ENCODE assay signal across 30 cellular contexts in genomic region chr17:9044796-9045470, GRCh38. TPM values are rescaled to one million over a fixed set of nuclear protein-coding genes. Genes with fewer than 3 reads are reported as not detected.
DNase-seq lines count a peak whose midpoint lies in the region; ATAC-seq, FAIRE-seq and TF ChIP-seq lines count a peak whose summit lies in the region.
"Had no signal": no experiment of that assay in that cellular context is flagged by ENCODE, and none has a peak within 500 bp of the region (broad histone marks: within the 10 kb centered on the region; RNA-seq: fewer than 3 reads in every experiment).

No MANE protein-coding gene starts in this region.

- H3K4me3 ChIP-seq in A549: no peak overlapping the region
- H3K4me3 ChIP-seq in MG63: no peak overlapping the region
- H3K4me3 ChIP-seq in mucosa of descending colon: no peak overlapping the region
- H3K4me3 ChIP-seq: lower lobe of right lung had no signal

- no peak overlapping the region for H3K4me3 Mint-ChIP-seq in brain
- H3K4me3 Mint-ChIP-seq in activated CD4-positive, alpha-beta T cell treated with anti-CD3 and anti-CD28 coated beads for 36 hours: no peak overlapping the region
- H3K4me3 Mint-ChIP-seq: activated naive CD8-positive, alpha-beta T cell treated with anti-CD3 and anti-CD28 coated beads, Interleukin-2, amount 50 U/mL, for 24 hours; CD4-positive, alpha-beta T cell; T-helper 1 cell treated with Interleukin-12 subunit alpha and Interleukin-12 subunit beta and Interleukin-4 antibody, amounts not matched to agents 30 μg/mL and 1 μg/mL, for 36 hours had no signal

- H3K27me3 ChIP-seq in MG63: no peaks in the 10 kb centered on the region; the same call in 1 of the 2 replicates

- intact Hi-C loops in mucosa of descending colon (cut with DNase I, micrococcal nuclease): no loop called here
- intact Hi-C loops in activated CD4-positive, alpha-beta T cell treated with anti-CD3 and anti-CD28 coated beads for 36 hours (cut with DNase I, micrococcal nuclease): no loop called here

- peak; percentile 70 for FAIRE-seq in A549 (lab: Jason Lieb, UNC)
- FAIRE-seq: GM12891, GM19239, HTR-8/SVneo, urothelium cell line had no signal

- H3K36me3 Mint-ChIP-seq in brain: peaks cover 40% of the 10 kb centered on the region
- H3K36me3 Mint-ChIP-seq in activated CD4-positive, alpha-beta T cell treated with anti-CD3 and anti-CD28 coated beads for 36 hours (ENCODE audit: low read depth): peaks cover 4% of the 10 kb centered on the region

- no peak for TF ChIP-seq RAD21 in A549 (conservative IDR thresholded peaks at IDR 0.05 in 1 of 2, IDR thresholded peaks at IDR 0.05 in 1 of 2)

- ATAC-seq in A549 (0 out of 6 replicates have a peak, but pooled peaks of 1 of the 2 experiments have one; percentile 24), mucosa of descending colon (peak; percentile 16), HG02759 (IDR thresholded peaks at IDR 0.05; ENCODE audit: unreplicated experiment) (no peak)
- no peak for ATAC-seq in activated CD4-positive, alpha-beta T cell treated with anti-CD3 and anti-CD28 coated beads for 36 hours
- ATAC-seq: activated naive CD8-positive, alpha-beta T cell treated with anti-CD3 and anti-CD28 coated beads, Interleukin-2, amount 50 U/mL, for 24 hours; lower lobe of right lung had no signal

- no peaks in the 10 kb centered on the region for H3K4me1 ChIP-seq in A549
- H3K4me1 ChIP-seq in mucosa of descending colon (ENCODE audit: low read depth): no peaks in the 10 kb centered on the region
- H3K4me1 ChIP-seq: lower lobe of right lung had no signal

- CTCF ChIA-PET in A549 (lab: Yijun Ruan, JAX): interaction anchor here (0.7 kb wide), 1 partner anchor 154 kb away, joined by 3 read pairs; no protein-coding TSS in a partner anchor
- CTCF ChIA-PET in activated CD4-positive, alpha-beta T cell treated with anti-CD3 and anti-CD28 coated beads for 36 hours (lab: Charles Lee): no interaction called here

- 36% methylated on average over 11 of the region's 11 CpGs for WGBS in A549 (ENCODE audit: missing lambda C conversion rate)

- H3K36me3 ChIP-seq in MG63: no peaks in the 10 kb centered on the region
- no peaks in the 10 kb centered on the region for H3K36me3 ChIP-seq in mucosa of descending colon (ENCODE audit: low read depth)
- H3K36me3 ChIP-seq: lower lobe of right lung had no signal

- peaks cover 13 to 47% (median 41%) of the 10 kb centered on the region in 5 experiments for H3K9me3 Mint-ChIP-seq in brain
- peaks cover 4% of the 10 kb centered on the region for H3K9me3 Mint-ChIP-seq in activated CD4-positive, alpha-beta T cell treated with anti-CD3 and anti-CD28 coated beads for 36 hours (ENCODE audit: low read depth)
- H3K9me3 Mint-ChIP-seq: CD4-positive, alpha-beta T cell; T-helper 1 cell treated with Interleukin-12 subunit alpha and Interleukin-12 subunit beta and Interleukin-4 antibody, amounts not matched to agents 30 μg/mL and 1 μg/mL, for 36 hours had no signal

- POLR2A ChIA-PET in A549 (lab: Yijun Ruan, JAX): no interaction called here
- POLR2A ChIA-PET in activated CD4-positive, alpha-beta T cell treated with anti-CD3 and anti-CD28 coated beads for 36 hours (lab: Charles Lee): no interaction called here

- peaks cover 6% of the 10 kb centered on the region for H3K4me1 Mint-ChIP-seq in brain
- no peaks in the 10 kb centered on the region for H3K4me1 Mint-ChIP-seq in activated CD4-positive, alpha-beta T cell treated with anti-CD3 and anti-CD28 coated beads for 36 hours
- H3K4me1 Mint-ChIP-seq: activated naive CD8-positive, alpha-beta T cell treated with anti-CD3 and anti-CD28 coated beads, Interleukin-2, amount 50 U/mL, for 24 hours had no signal

- H3K27ac Mint-ChIP-seq in brain: peak overlapping the region in 3 of 5 experiments; percentile 7 to 57 (median 39)
- no peak overlapping the region for H3K27ac Mint-ChIP-seq in activated CD4-positive, alpha-beta T cell treated with anti-CD3 and anti-CD28 coated beads for 36 hours
- H3K27ac Mint-ChIP-seq: activated naive CD8-positive, alpha-beta T cell treated with anti-CD3 and anti-CD28 coated beads, Interleukin-2, amount 50 U/mL, for 24 hours; CD4-positive, alpha-beta T cell; T-helper 1 cell treated with Interleukin-12 subunit alpha and Interleukin-12 subunit beta and Interleukin-4 antibody, amounts not matched to agents 30 μg/mL and 1 μg/mL, for 36 hours had no signal

- TF ChIP-seq CTCF in A549 (IDR thresholded peaks at IDR 0.05) (no peak), brain (conservative IDR thresholded peaks at IDR 0.05) (no peak), mucosa of descending colon (IDR thresholded peaks at IDR 0.05) (no peak)

- no peak for TF ChIP-seq EP300 in A549 (IDR thresholded peaks at IDR 0.05)

- H3K27me3 Mint-ChIP-seq in brain: peaks cover 4% of the 10 kb centered on the region
- H3K27me3 Mint-ChIP-seq in activated CD4-positive, alpha-beta T cell treated with anti-CD3 and anti-CD28 coated beads for 36 hours: peaks cover 23% of the 10 kb centered on the region

- H3K9me3 ChIP-seq in A549 (peaks cover 15% of the 10 kb centered on the region; the same call in 2 of the 3 replicates), MG63 (peaks cover 31% of the 10 kb centered on the region), mucosa of descending colon (peaks cover 8% of the 10 kb centered on the region)

- TF ChIP-seq POLR2A in A549 (IDR thresholded peaks at IDR 0.05; ENCODE audit: low read length): no peak

- no peak overlapping the region for H3K4me2 ChIP-seq in A549

- H3K27ac ChIP-seq in A549: no peak overlapping the region
- H3K27ac ChIP-seq: lower lobe of right lung had no signal

- DNase-seq in A549 (ENCODE audit: low read depth in 1 of 2, low spot score in 1 of 2): no peak
- DNase-seq in MG63: peak; percentile 53
- no peak for DNase-seq in mucosa of descending colon
- no peak for DNase-seq in activated CD4-positive, alpha-beta T cell treated with anti-CD3 and anti-CD28 coated beads for 36 hours
- no peak for DNase-seq in NCI-H1436 treated with DMSO at 0.1 percent for 48 hours (lab: John Stamatoyannopoulos, UW)
- no peak for DNase-seq in AG08395 (ENCODE audit: low spot score)
- DNase-seq: activated CD4-positive, alpha-beta T cell treated with anti-CD3 and anti-CD28 coated beads, Interleukin-2, amount 50 U/mL, for 1 hour; activated CD8-positive, alpha-beta memory T cell treated with anti-CD3 and anti-CD28 coated beads, Interleukin-2, amount 50 U/mL, for 48 hours; activated effector memory CD4-positive, alpha-beta T cell treated with Interleukin-2 at 50 U/mL for 16 hours; activated naive CD8-positive, alpha-beta T cell treated with anti-CD3 and anti-CD28 coated beads, Interleukin-2, amount 50 U/mL, for 24 hours; CD4-positive, alpha-beta T cell; cortex of kidney; foreskin melanocyte; hypothalamus; Karpas-422; lower lobe of right lung; NCI-H1092 treated with DMSO at 0.1 percent for 48 hours; NCI-H2107; NCI-H69; occipital lobe; retina; stimulated activated CD4-positive, alpha-beta T cell treated with anti-CD3 and anti-CD28 coated beads, Interleukin-15, amount 100 ng/mL, for 24 hours; substantia nigra had no signal

TF ChIP-seq in A549, 52 proteins besides CTCF, POLR2A, EP300 and RAD21:
- TF ChIP-seq TP53 (CRISPR knock-in tag; IDR thresholded peaks at IDR 0.05): no peak
- TF ChIP-seq RARB (CRISPR knock-in tag; IDR thresholded peaks at IDR 0.05): no peak
- TF ChIP-seq MAFK (IDR thresholded peaks at IDR 0.05; ENCODE audit: partially characterized antibody): peak; percentile 24
- TF ChIP-seq KDM5A (IDR thresholded peaks at IDR 0.05): no peak
- TF ChIP-seq RNF2 (IDR thresholded peaks at IDR 0.05; ENCODE audit: borderline replicate concordance, low read depth): no peak
- TF ChIP-seq JUN (IDR thresholded peaks at IDR 0.05): no peak
- no peak for TF ChIP-seq RFX5 (IDR thresholded peaks at IDR 0.05)
- TF ChIP-seq USF2 (IDR thresholded peaks at IDR 0.05): no peak

RNA-seq across cellular contexts. Expression of gene NTN1, which starts 23.6 kb away (rescaled TPM):
- 0.13 and 0.21 TPM in 2 replicates for polyA plus RNA-seq in A549 (2011; rRNA removed)
- polyA plus RNA-seq in A549 (2012; cell fraction: cytosol; rRNA removed): 0.09 and 0.18 TPM in 2 replicates
- polyA plus RNA-seq in A549 (2012; cell fraction: nucleus; rRNA removed): 0.28 and 0.46 TPM in 2 replicates
- 0.12 to 0.20 TPM (median 0.17 TPM) in 3 replicates for polyA plus RNA-seq in A549 (2017; fragmentation: RNase III; extraction: RNeasy Plus Mini Kit Qiagen cat#74134 plus additional on column Dnase treatment)
- 0.10 and 0.12 TPM in 2 replicates for polyA minus RNA-seq in A549 (2011; rRNA and poly(A)+ RNA removed)
- total RNA-seq in MG63 (2014; rRNA removed; shearing (Covaris generic); ENCODE audit: low replicate concordance): 0.79 TPM in 1 of 2 replicates, not detected in the other
- 2.2 TPM for polyA plus RNA-seq in brain (ENCODE audit: insufficient read depth, low read depth, low replicate concordance)
- total RNA-seq in mucosa of descending colon: 10 to 100 TPM in 1 of 3 donors, 1 to 10 TPM in 2; 3.7 to 61.8 (median 4.0) TPM
- total RNA-seq in activated CD4-positive, alpha-beta T cell treated with anti-CD3 and anti-CD28 coated beads for 36 hours: under 1 TPM; 0.60 to 0.71 TPM
